ENCODE assay signal across 1 cellular context in genomic region chr1:3672971-3673361, GRCh38.
TF ChIP-seq lines count a peak whose summit lies in the region.

No MANE protein-coding gene starts in this region.

TF ChIP-seq in IMR-90, 13 proteins besides CTCF, POLR2A, EP300 and RAD21:
- TF ChIP-seq BHLHE40 (IDR thresholded peaks at IDR 0.05; ENCODE audit: low read depth, low read length) (no peak), SMC3 (IDR thresholded peaks at IDR 0.05; ENCODE audit: low read depth, low read length) (no peak), ELK1 (IDR thresholded peaks at IDR 0.05; ENCODE audit: borderline replicate concordance, low read depth, low read length) (no peak), MAZ (IDR thresholded peaks at IDR 0.05; ENCODE audit: borderline replicate concordance, low read depth, low read length) (no peak), RCOR1 (IDR thresholded peaks at IDR 0.05; ENCODE audit: insufficient replicate concordance, low read length) (no peak), CEBPB (IDR thresholded peaks at IDR 0.05; ENCODE audit: low read depth, low read length) (no peak), NFE2L2 (IDR thresholded peaks at IDR 0.05; ENCODE audit: low read depth, low read length) (no peak), RFX5 (IDR thresholded peaks at IDR 0.05; ENCODE audit: low read depth, low read length) (no peak), USF2 (IDR thresholded peaks at IDR 0.05; ENCODE audit: low read depth, low read length) (no peak), FOS (IDR thresholded peaks at IDR 0.05; ENCODE audit: low read depth, low read length) (no peak), MXI1 (IDR thresholded peaks at IDR 0.05; ENCODE audit: borderline replicate concordance, low read depth, low read length) (no peak), MAFK (IDR thresholded peaks at IDR 0.05; ENCODE audit: low read depth, low read length) (no peak), CHD1 (IDR thresholded peaks at IDR 0.05; ENCODE audit: low read depth, low read length) (no peak)
